Comparison of ENCODE assay signal across 8 cellular contexts in the genomic region with DNA sequence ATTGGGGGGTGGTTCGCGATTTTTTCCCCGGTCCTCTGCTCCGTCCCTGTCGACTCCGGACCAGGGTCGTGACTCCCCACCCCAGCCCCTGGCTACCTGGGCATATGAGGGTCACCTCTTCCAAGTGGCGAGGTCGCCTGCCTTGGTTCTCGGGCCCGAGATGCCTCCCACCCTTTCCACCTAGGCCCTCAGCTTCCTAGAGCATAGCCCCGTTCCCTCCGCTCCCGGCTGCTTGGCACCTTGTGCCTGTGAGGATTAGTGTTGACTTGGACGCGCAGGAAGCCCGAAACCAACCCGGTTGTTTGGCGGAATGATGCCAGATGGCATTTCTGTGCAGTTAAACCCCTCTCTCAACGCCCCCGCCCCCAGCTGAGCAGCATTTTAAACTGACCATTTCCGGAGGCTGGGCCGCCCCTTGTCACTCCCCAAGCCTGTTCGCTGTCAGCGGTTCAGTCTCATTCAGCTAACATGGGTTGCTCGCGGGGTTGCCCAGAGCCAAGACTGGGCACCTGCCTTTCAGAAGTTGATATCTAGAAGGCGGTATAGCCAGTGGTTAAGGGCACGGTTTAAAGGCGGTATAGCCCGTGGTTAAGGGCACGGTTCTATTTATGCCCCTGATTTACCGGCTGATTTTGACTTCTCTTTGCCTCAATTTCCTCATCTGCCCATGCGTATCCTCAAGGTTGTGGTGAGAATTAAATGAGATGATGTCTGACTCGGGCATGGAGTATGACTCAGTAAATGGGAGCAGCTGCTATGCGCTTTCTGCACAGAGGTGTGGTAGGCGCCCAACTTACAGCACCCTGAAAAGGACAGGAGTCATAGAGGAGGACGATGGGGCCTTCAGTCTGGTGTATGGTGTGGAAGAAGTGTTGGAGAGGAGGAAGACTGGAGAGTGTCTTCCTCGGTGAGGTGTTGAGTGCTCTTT. TPM values are rescaled to one million over a fixed set of nuclear protein-coding genes. Genes with fewer than 3 reads are reported as not detected.
DNase-seq lines count a peak whose midpoint lies in the region; TF ChIP-seq lines count a peak whose summit lies in the region.

No MANE protein-coding gene starts in this region.

- DNase-seq in NOMO-1 (lab: John Stamatoyannopoulos, UW; ENCODE audit: unreplicated experiment in 2 of 2), result peak; percentile 25 to 26
- no peak for DNase-seq in NOMO-1 treated with dmso at 0.1 percent for 144 hours (lab: John Stamatoyannopoulos, UW; ENCODE audit: unreplicated experiment)
- DNase-seq in HCEC 1CT, result peak; percentile 45
- peak; percentile 43 for DNase-seq in NCI-H1092 treated with DMSO at 0.1 percent for 48 hours (lab: John Stamatoyannopoulos, UW)
- peak; percentile 32 for DNase-seq in left ventricle myocardium inferior
- DNase-seq in SK-N-DZ (ENCODE audit: low spot score), result no peak

- peak overlapping the region; percentile 50 for H3K9ac ChIP-seq in rectal smooth muscle tissue (ENCODE audit: low read length)

- no peaks in the 10 kb centered on the region for H3K9me3 ChIP-seq in left ventricle myocardium inferior (replicated peaks)

- H3K27me3 Mint-ChIP-seq in activated naive CD8-positive, alpha-beta T cell, result no peaks in the 10 kb centered on the region

- peak overlapping the region; percentile 78 for H3K27ac Mint-ChIP-seq in activated naive CD8-positive, alpha-beta T cell

- TF ChIP-seq CTCF in left ventricle myocardium inferior (IDR thresholded peaks at IDR 0.05; ENCODE audit: borderline replicate concordance), result no peak

- peak overlapping the region; percentile 73 for H3K27ac ChIP-seq in left ventricle myocardium inferior (replicated peaks)
- peak overlapping the region; percentile 27 for H3K27ac ChIP-seq in rectal smooth muscle tissue (ENCODE audit: low read depth, low read length)

- no peaks in the 10 kb centered on the region for H3K27me3 ChIP-seq in left ventricle myocardium inferior (ENCODE audit: low read depth)
- H3K27me3 ChIP-seq in rectal smooth muscle tissue (ENCODE audit: control insufficient read depth, insufficient read depth, low read length), result no peaks in the 10 kb centered on the region

- H3K4me3 ChIP-seq in left ventricle myocardium inferior (peak overlapping the region; percentile 99), rectal smooth muscle tissue (ENCODE audit: low read length) (peak overlapping the region; percentile 89)

- H3K4me1 Mint-ChIP-seq in activated naive CD8-positive, alpha-beta T cell (ENCODE audit: low read depth), result peaks cover 22% of the 10 kb centered on the region

- H3K4me1 ChIP-seq in left ventricle myocardium inferior, result peaks cover 26% of the 10 kb centered on the region
- peaks cover 10% of the 10 kb centered on the region for H3K4me1 ChIP-seq in rectal smooth muscle tissue (ENCODE audit: control insufficient read depth, insufficient read depth, low read length)

- peaks cover 2% of the 10 kb centered on the region for H3K36me3 Mint-ChIP-seq in activated naive CD8-positive, alpha-beta T cell

- H3K9me3 Mint-ChIP-seq in activated naive CD8-positive, alpha-beta T cell (ENCODE audit: low read depth), result no peaks in the 10 kb centered on the region

- peak overlapping the region; percentile 92 for H3K4me3 Mint-ChIP-seq in activated naive CD8-positive, alpha-beta T cell

- H3K36me3 ChIP-seq in left ventricle myocardium inferior, result peaks cover 14% of the 10 kb centered on the region
- H3K36me3 ChIP-seq in rectal smooth muscle tissue (ENCODE audit: control insufficient read depth, insufficient read depth, low read length), result peaks cover 5% of the 10 kb centered on the region

- intact Hi-C loops in left ventricle myocardium inferior (cut with micrococcal nuclease), result no loop called here

RNA-seq across cellular contexts. Expression of gene INCENP, which starts 0.6 kb away (rescaled TPM):
- 9.8 TPM for total RNA-seq in left ventricle myocardium inferior
- 69.9 and 74.7 TPM in 2 replicates for polyA plus RNA-seq in SK-N-DZ (2014; cell fraction: cytosol; rRNA removed)
- 102 TPM in 2 replicates for polyA plus RNA-seq in SK-N-DZ (2014; cell fraction: nucleus; rRNA removed)

Comparison
In these comparisons a context has a peak if more than half of its experiments do, and no peak if none do; other contexts are left out.
1. DNase-seq: peak in NOMO-1 (2 of 2), HCEC 1CT (single experiment), NCI-H1092 treated with DMSO at 0.1 percent for 48 hours (single experiment) and left ventricle myocardium inferior (single experiment); none in NOMO-1 treated with dmso at 0.1 percent for 144 hours (single experiment) and SK-N-DZ (single experiment).